ENCODE assay signal across 28 cellular contexts in the genomic region with DNA sequence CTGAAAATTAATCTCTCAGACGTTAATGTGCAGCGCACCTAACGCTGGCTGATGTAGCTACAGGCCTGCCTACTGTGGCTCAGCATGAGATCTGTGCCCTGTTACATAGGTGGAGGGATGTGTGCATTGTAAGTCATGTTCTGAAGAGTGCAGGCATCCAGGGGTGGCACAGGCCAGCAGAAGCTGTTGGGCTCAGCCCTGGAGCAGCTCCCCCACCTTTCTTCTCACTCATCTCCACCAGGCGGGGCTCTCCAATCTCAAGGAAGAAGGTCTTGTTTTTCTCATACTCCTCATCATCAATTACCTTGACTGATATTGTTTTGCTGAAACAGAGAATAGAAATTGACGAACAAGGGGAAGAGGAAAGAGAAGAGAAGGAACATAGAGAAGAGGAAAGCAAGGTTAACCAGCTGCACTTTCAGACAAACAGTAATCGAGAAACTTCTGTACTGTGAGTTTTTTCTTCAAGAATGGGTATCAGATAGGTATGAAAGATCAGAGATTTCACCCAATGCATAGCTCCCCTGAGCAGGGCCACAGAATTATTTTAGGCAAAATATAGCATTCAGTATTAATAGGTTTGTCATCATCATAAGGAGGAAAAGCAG.
A peak's percentile ranks its signal among the peaks of the same experiment; 100 is the strongest.
DNase-seq lines count a peak whose midpoint lies in the region; ATAC-seq, FAIRE-seq and TF ChIP-seq lines count a peak whose summit lies in the region.
"Had no signal": no experiment of that assay in that cellular context is flagged by ENCODE, and none has a peak within 500 bp of the region (broad histone marks: within the 10 kb centered on the region; RNA-seq: fewer than 3 reads in every experiment).

No MANE protein-coding gene starts in this region.

- no peak overlapping the region for H2AFZ ChIP-seq in PC-9

- H3K36me3 ChIP-seq in DOHH2 (ENCODE audit: control insufficient read depth, low read length) (peaks cover 9% of the 10 kb centered on the region), endodermal cell (ENCODE audit: control insufficient read depth, insufficient read depth, low read length) (no peaks in the 10 kb centered on the region), PC-9 (ENCODE audit: low read depth) (no peaks in the 10 kb centered on the region)
- H3K36me3 ChIP-seq: ascending aorta, spleen had no signal

- H3K79me2 ChIP-seq in DOHH2 (ENCODE audit: control insufficient read depth, low read length) (no peaks in the 10 kb centered on the region), PC-9 (ENCODE audit: low read depth) (no peaks in the 10 kb centered on the region)

- no peak for DNase-seq in endodermal cell
- no peak for DNase-seq in PC-9
- DNase-seq in urothelium cell line (ENCODE audit: low spot score), result no peak
- DNase-seq in SK-N-DZ (ENCODE audit: low spot score), result no peak
- DNase-seq: activated CD4-positive, alpha-beta T cell treated with anti-CD3 and anti-CD28 coated beads, Interleukin-2, amount 50 U/mL, for 4 hours; CD4-positive, alpha-beta memory T cell; central memory CD4-positive, alpha-beta T cell; dermis blood vessel endothelial cell; GDM1; KG1; left ventricle myocardium inferior; naive thymus-derived CD8-positive, alpha-beta T cell; NCI-H1092 treated with DMSO at 0.1 percent for 48 hours; NCI-H2029 treated with DMSO at 0.1 percent for 48 hours; NCI-H2227 treated with DMSO at 0.1 percent for 48 hours; NCI-H774; SHP77; spleen; stimulated activated CD4-positive, alpha-beta T cell treated with anti-CD3 and anti-CD28 coated beads, Interleukin-4, amount 100 ng/mL, for 24 hours; stimulated activated naive CD4-positive, alpha-beta T cell had no signal

- H4K20me1 ChIP-seq in DOHH2 (ENCODE audit: control insufficient read depth, insufficient read depth, low read depth, low read length), result no peaks in the 10 kb centered on the region
- H4K20me1 ChIP-seq in PC-9 (ENCODE audit: insufficient read depth), result no peaks in the 10 kb centered on the region

- H3K9ac ChIP-seq in endodermal cell (ENCODE audit: extremely low read depth, low read length, poor library complexity, severe bottlenecking), result no peak overlapping the region

- H3K9me3 ChIP-seq in DOHH2 (ENCODE audit: control insufficient read depth, insufficient read depth, low read length) (no peaks in the 10 kb centered on the region), endodermal cell (ENCODE audit: control insufficient read depth, low read length) (no peaks in the 10 kb centered on the region), PC-9 (ENCODE audit: insufficient read depth, low read depth) (no peaks in the 10 kb centered on the region)
- H3K9me3 ChIP-seq: ascending aorta, left ventricle myocardium inferior, spleen had no signal

- no peaks in the 10 kb centered on the region for H3K4me1 Mint-ChIP-seq in endodermal cell
- H3K4me1 Mint-ChIP-seq: CD4-positive, alpha-beta memory T cell had no signal

- H3K27ac ChIP-seq in DOHH2 (ENCODE audit: low read depth, low read length) (no peak overlapping the region), endodermal cell (ENCODE audit: low read depth, low read length) (no peak overlapping the region), PC-9 (no peak overlapping the region)
- H3K27ac ChIP-seq: ascending aorta, left ventricle myocardium inferior, spleen had no signal

- WGBS in endodermal cell (ENCODE audit: insufficient coverage in 1 of 2, insufficient read length in 1 of 2), 2 experiments, result 94 to 100% methylated on average over 5 to 6 of the region's 6 CpGs

- peak; percentile 42 for ATAC-seq in GM18907 (IDR thresholded peaks at IDR 0.05; ENCODE audit: unreplicated experiment)
- ATAC-seq in HG03354 (IDR thresholded peaks at IDR 0.05; ENCODE audit: poor library complexity, severe bottlenecking, unreplicated experiment), result peak; percentile 53
- ATAC-seq: naive thymus-derived CD8-positive, alpha-beta T cell; PC-3; WTC11 had no signal

- BruUV-seq in PC-9 (replicated peaks; lab: Mats Ljungman, UMichigan), result no TSS peak

- H3K36me3 Mint-ChIP-seq in endodermal cell (ENCODE audit: low read depth), result no peaks in the 10 kb centered on the region
- H3K36me3 Mint-ChIP-seq: activated naive CD8-positive, alpha-beta T cell; CD4-positive, alpha-beta memory T cell; mesothelial cell of epicardium; naive thymus-derived CD8-positive, alpha-beta T cell; WTC11 had no signal

- H3K9me2 ChIP-seq in DOHH2 (replicated peaks; ENCODE audit: control insufficient read depth, low read length) (no peaks in the 10 kb centered on the region), PC-9 (ENCODE audit: insufficient read depth) (no peaks in the 10 kb centered on the region)

- intact Hi-C loops in PC-9 (cut with micrococcal nuclease; ENCODE audit: unreplicated experiment), result no loop called here

- POLR2A ChIA-PET in PC-9 (lab: Charles Lee; ENCODE audit: unreplicated experiment), result no interaction called here

- H3K27me3 Mint-ChIP-seq in endodermal cell (ENCODE audit: insufficient read depth), result no peaks in the 10 kb centered on the region
- H3K27me3 Mint-ChIP-seq: activated naive CD8-positive, alpha-beta T cell; naive thymus-derived CD8-positive, alpha-beta T cell had no signal

- H3K9me3 Mint-ChIP-seq in endodermal cell, result no peaks in the 10 kb centered on the region
- H3K9me3 Mint-ChIP-seq: mesothelial cell of epicardium; naive thymus-derived CD8-positive, alpha-beta T cell; WTC11 had no signal

- no peaks in the 10 kb centered on the region for H3K27me3 ChIP-seq in DOHH2 (ENCODE audit: control insufficient read depth, low read length)
- H3K27me3 ChIP-seq in endodermal cell (ENCODE audit: control insufficient read depth, insufficient read depth, low read length, poor library complexity, severe bottlenecking), result no peaks in the 10 kb centered on the region
- H3K27me3 ChIP-seq in PC-9 (ENCODE audit: insufficient read depth, low read depth), result no peaks in the 10 kb centered on the region
- H3K27me3 ChIP-seq: ascending aorta, spleen had no signal

- CTCF ChIA-PET in PC-9 (lab: Charles Lee), result no interaction called here

- TF ChIP-seq CTCF in DOHH2 (IDR thresholded peaks at IDR 0.05; ENCODE audit: low read depth, low read length, poor library complexity, severe bottlenecking) (no peak), endodermal cell (conservative IDR thresholded peaks at IDR 0.05) (peak; percentile 43), PC-9 (conservative IDR thresholded peaks at IDR 0.05) (no peak)

- H3K4me3 ChIP-seq in DOHH2 (ENCODE audit: low read length), result 0 out of 2 replicates have a peak overlapping the region, but pooled peaks have one; percentile 2
- no peak overlapping the region for H3K4me3 ChIP-seq in endodermal cell (ENCODE audit: low read length)
- no peak overlapping the region for H3K4me3 ChIP-seq in PC-9
- H3K4me3 ChIP-seq: ascending aorta, left ventricle myocardium inferior, spleen had no signal

- no peaks in the 10 kb centered on the region for H3F3A ChIP-seq in DOHH2 (ENCODE audit: control insufficient read depth, insufficient read depth)
- H3F3A ChIP-seq in PC-9 (ENCODE audit: insufficient read depth, low read depth), result no peaks in the 10 kb centered on the region

- FAIRE-seq in urothelium cell line (lab: Jason Lieb, UNC), result no peak

- H3K4me1 ChIP-seq in DOHH2 (ENCODE audit: control insufficient read depth, low read length) (peaks cover 20% of the 10 kb centered on the region), endodermal cell (ENCODE audit: control insufficient read depth, insufficient read depth, low read length) (no peaks in the 10 kb centered on the region), PC-9 (replicated peaks; ENCODE audit: insufficient read depth) (no peaks in the 10 kb centered on the region)
- H3K4me1 ChIP-seq: ascending aorta had no signal

- H3K4me3 Mint-ChIP-seq in endodermal cell, result no peak overlapping the region
- H3K4me3 Mint-ChIP-seq: activated naive CD8-positive, alpha-beta T cell; CD4-positive, alpha-beta memory T cell; mesothelial cell of epicardium; naive thymus-derived CD8-positive, alpha-beta T cell; WTC11 had no signal

- H3K27ac Mint-ChIP-seq in endodermal cell, result no peak overlapping the region
- H3K27ac Mint-ChIP-seq: activated naive CD8-positive, alpha-beta T cell; CD4-positive, alpha-beta memory T cell; mesothelial cell of epicardium; naive thymus-derived CD8-positive, alpha-beta T cell; WTC11 had no signal

- H3K4me2 ChIP-seq in DOHH2 (ENCODE audit: low read length), result peak overlapping the region; percentile 57; the same call in 1 of the 2 replicates
- no peak overlapping the region for H3K4me2 ChIP-seq in PC-9
